8 cellular contexts compared by ENCODE assay signal in genomic region chr19:38736036-38736412, GRCh38. TPM values are rescaled to one million over a fixed set of nuclear protein-coding genes. Genes with fewer than 3 reads are reported as not detected.
DNase-seq lines count a peak whose midpoint lies in the region; ATAC-seq, FAIRE-seq and TF ChIP-seq lines count a peak whose summit lies in the region.

No MANE protein-coding gene starts in this region.

- peaks cover 0 to 15% (median 10%) of the 10 kb centered on the region in 4 experiments; a peak in 6 of 7 replicates for H3K4me1 ChIP-seq in H1 (replicated peaks in 1 of 4; ENCODE audit: control insufficient read depth in 3 of 4, insufficient read depth in 4 of 4, low read length in 3 of 4)
- H3K4me1 ChIP-seq in transverse colon: peaks cover 4 to 48% (median 38%) of the 10 kb centered on the region in 4 donors

- no peak for TF ChIP-seq RAD21 in H1 (IDR thresholded peaks at IDR 0.05 in 1 of 2, conservative IDR thresholded peaks at IDR 0.05 in 1 of 2; ENCODE audit: low read depth in 2 of 2, low read length in 2 of 2)

- FAIRE-seq in H1 (lab: Jason Lieb, UNC): no peak

- no peak overlapping the region for H3K9ac ChIP-seq in H1 (replicated peaks in 1 of 4; ENCODE audit: extremely low read depth in 1 of 4, low read depth in 3 of 4, low read length in 3 of 4)

- peaks cover 2% of the 10 kb centered on the region for H3K79me1 ChIP-seq in H1 (ENCODE audit: low read depth, low read length)

- peaks cover 0 to 3% (median 0%) of the 10 kb centered on the region in 5 donors for H3K27me3 Mint-ChIP-seq in naive thymus-derived CD8-positive, alpha-beta T cell

- in situ Hi-C loops in transverse colon (cut with MboI; ENCODE audit: low pct_ligation_motif_present in 1 of 4, low pct_unique_long_range_greater_than_20kb in 1 of 4, low sequenced_read_pairs in 3 of 4): no loop called here

- H3K27me3 ChIP-seq in AG04450 (ENCODE audit: control insufficient read depth, insufficient read depth, low read length): peaks cover 3% of the 10 kb centered on the region
- H3K27me3 ChIP-seq in H1 (replicated peaks in 1 of 4; ENCODE audit: control insufficient read depth in 3 of 4, extremely low read depth in 1 of 4, insufficient read depth in 3 of 4, low read length in 3 of 4): peaks cover 4 to 16% (median 13%) of the 10 kb centered on the region in 4 experiments
- H3K27me3 ChIP-seq in transverse colon: no peaks in the 10 kb centered on the region

- no peak overlapping the region for H4K91ac ChIP-seq in H1 (replicated peaks; ENCODE audit: insufficient read length, low read length)

- CTCF ChIA-PET in AG04450 (lab: Charles Lee): no interaction called here
- CTCF ChIA-PET in H1 (lab: Charles Lee; ENCODE audit: partially characterized antibody): interaction anchor here (2.0 kb wide), 1 partner anchor 10 kb away, joined by 4 read pairs; no protein-coding TSS in a partner anchor

- H3K4me2 ChIP-seq in H1 (ENCODE audit: insufficient read depth in 1 of 2, low read depth in 2 of 2, low read length in 2 of 2): peak overlapping the region; percentile 65 to 73

- H3K9me3 ChIP-seq in AG04450 (ENCODE audit: control insufficient read depth, insufficient read depth, low read length): no peaks in the 10 kb centered on the region; the same call in 1 of the 2 replicates
- H3K9me3 ChIP-seq in H1 (ENCODE audit: insufficient read depth in 2 of 2, low read depth in 1 of 2, low read length in 1 of 2): peaks cover 0 to 3% of the 10 kb centered on the region in 2 experiments; a peak in 1 of 4 replicates
- H3K9me3 ChIP-seq in transverse colon: no peaks in the 10 kb centered on the region

- H3K4ac ChIP-seq in H1 (replicated peaks; ENCODE audit: insufficient read length, low read depth, low read length): no peak overlapping the region

- intact Hi-C loops in transverse colon (cut with DNase I; ENCODE audit: low total_unique reads): no loop called here

- no peaks in the 10 kb centered on the region for H3K9me3 Mint-ChIP-seq in naive thymus-derived CD8-positive, alpha-beta T cell

- H3K14ac ChIP-seq in H1 (ENCODE audit: insufficient read length): no peak overlapping the region

- H4K8ac ChIP-seq in H1 (ENCODE audit: extremely low read depth, insufficient read depth, low read length): peak overlapping the region; percentile 88; the same call in 1 of the 2 replicates

- no peak for TF ChIP-seq CTCF in AG04450 (IDR thresholded peaks at IDR 0.05; ENCODE audit: low read depth, low read length)
- TF ChIP-seq CTCF in H1 (IDR thresholded peaks at IDR 0.05; ENCODE audit: control extremely low read depth in 1 of 3, insufficient read depth in 1 of 3, low read depth in 1 of 3, low read length in 3 of 3): no peak
- no peak for TF ChIP-seq CTCF in transverse colon (IDR thresholded peaks at IDR 0.05)

- H3K4me3 Mint-ChIP-seq in naive thymus-derived CD8-positive, alpha-beta T cell: peak overlapping the region in 6 of 10 donors; percentile 34 to 71 (median 63)

- DNase-seq in AG04450 (ENCODE audit: low read depth, low spot score) (no peak), HT-29 (ENCODE audit: low spot score) (peak; percentile 83), H1 (ENCODE audit: low read depth in 1 of 2, low spot score in 2 of 2) (peak in 1 of 2 experiments; percentile 77), transverse colon (peak; percentile 69), NCI-H1694 treated with DMSO at 0.1 percent for 48 hours (lab: John Stamatoyannopoulos, UW) (no peak), cerebellar cortex (ENCODE audit: low spot score) (no peak)
- DNase-seq in activated CD4-positive, alpha-beta T cell treated with anti-CD3 and anti-CD28 coated beads for 48 hours: peak; percentile 73
- peak; percentile 39 to 77 (median 46) for DNase-seq in naive thymus-derived CD8-positive, alpha-beta T cell

- no peak overlapping the region for H3K56ac ChIP-seq in H1 (replicated peaks; ENCODE audit: insufficient read length, low read depth, low read length)

- POLR2A ChIA-PET in AG04450 (lab: Yijun Ruan, JAX) (no interaction called here), H1 (lab: Charles Lee; ENCODE audit: partially characterized antibody) (interaction anchor here (0.7 to 1.6 kb wide), 4 partner anchors 33 to 113 kb away, joined by 3 to 6 read pairs (median 3); no protein-coding TSS in a partner anchor)
- POLR2A ChIA-PET in naive thymus-derived CD8-positive, alpha-beta T cell (lab: Charles Lee): no interaction called here

- H2BK5ac ChIP-seq in H1 (ENCODE audit: low read depth, low read length): no peak overlapping the region

- no peaks in the 10 kb centered on the region for H3K79me2 ChIP-seq in H1 (ENCODE audit: control insufficient read depth in 1 of 2, insufficient read depth in 2 of 2, low read length in 2 of 2)

- H3K18ac ChIP-seq in H1 (ENCODE audit: extremely low read depth, low read length): no peak overlapping the region

- H3K4me3 ChIP-seq in AG04450 (ENCODE audit: low read depth, low read length): peak overlapping the region; percentile 47
- H3K4me3 ChIP-seq in H1 (ENCODE audit: extremely low read depth in 1 of 4, insufficient read depth in 2 of 4, low read depth in 3 of 4, low read length in 4 of 4): peak overlapping the region; percentile 31 to 63 (median 38); a peak in 7 of 8 replicates
- peak overlapping the region; percentile 12 to 48 (median 36) for H3K4me3 ChIP-seq in transverse colon

- no peak overlapping the region for H2BK15ac ChIP-seq in H1 (ENCODE audit: low read length)

- H3K23me2 ChIP-seq in H1 (ENCODE audit: low read depth, low read length): peaks cover 10% of the 10 kb centered on the region; the same call in 1 of the 2 replicates

- TF ChIP-seq POLR2A in H1 (IDR thresholded peaks at IDR 0.05; ENCODE audit: control extremely low read depth in 1 of 2, low read depth in 2 of 2, low read length in 2 of 2) (no peak), transverse colon (IDR thresholded peaks at IDR 0.05) (peak; percentile 20)

- WGBS in H1 (ENCODE audit: extremely low coverage in 1 of 2, insufficient coverage in 1 of 2, insufficient read length in 1 of 2, insufficient replicate concordance in 2 of 2, low coverage in 1 of 2, low lambda C conversion rate in 2 of 2, missing lambda C conversion rate in 1 of 2), 2 experiments: 11% methylated on average over 25 of the region's 42 CpGs; no CpG with 5 or more reads in 1 of the 2 experiments
- WGBS in transverse colon (ENCODE audit: low coverage in 1 of 2), 2 donors: 3% methylated on average over 21 of the region's 42 CpGs; no CpG with 5 or more reads in 1 of the 2 donors

- peaks cover 17 to 65% (median 48%) of the 10 kb centered on the region in 4 donors for H3K4me1 Mint-ChIP-seq in naive thymus-derived CD8-positive, alpha-beta T cell

- peak; percentile 35 to 61 for ATAC-seq in naive thymus-derived CD8-positive, alpha-beta T cell

- peak overlapping the region in 3 of 10 donors; percentile 72 to 90 (median 82) for H3K27ac Mint-ChIP-seq in naive thymus-derived CD8-positive, alpha-beta T cell

- H4K5ac ChIP-seq in H1 (ENCODE audit: insufficient read length, low read depth, low read length): no peak overlapping the region

- H2AFZ ChIP-seq in H1 (ENCODE audit: low read length): no peak overlapping the region

- no peak for TF ChIP-seq EP300 in H1 (IDR thresholded peaks at IDR 0.05; ENCODE audit: borderline replicate concordance in 1 of 2, low read depth in 2 of 2, low read length in 2 of 2)
- no peak for TF ChIP-seq EP300 in transverse colon (IDR thresholded peaks at IDR 0.05; ENCODE audit: low read depth)

- H4K20me1 ChIP-seq in H1 (replicated peaks in 1 of 2; ENCODE audit: control insufficient read depth in 1 of 2, insufficient read depth in 2 of 2, low read length in 2 of 2): peaks cover 2 to 8% of the 10 kb centered on the region in 2 experiments

- no peak overlapping the region for H2BK12ac ChIP-seq in H1 (ENCODE audit: low read depth, low read length)

- no peak overlapping the region for H2AK5ac ChIP-seq in H1 (ENCODE audit: low read depth, low read length)

- H3K36me3 Mint-ChIP-seq in naive thymus-derived CD8-positive, alpha-beta T cell: no peaks in the 10 kb centered on the region

- no peak overlapping the region for H2BK20ac ChIP-seq in H1 (ENCODE audit: low read length)

- peaks cover under 1 to 9% (median 4%) of the 10 kb centered on the region in 4 experiments; a peak in 5 of 8 replicates for H3K36me3 ChIP-seq in H1 (ENCODE audit: control insufficient read depth in 2 of 4, insufficient read depth in 4 of 4, low read length in 3 of 4)
- H3K36me3 ChIP-seq in transverse colon: no peaks in the 10 kb centered on the region

- no peak overlapping the region for H2BK120ac ChIP-seq in H1 (replicated peaks; ENCODE audit: low read depth, low read length)

- H3K27ac ChIP-seq in AG04450 (ENCODE audit: low read depth, low read length) (no peak overlapping the region), H1 (ENCODE audit: low read depth, low read length) (no peak overlapping the region), transverse colon (peak overlapping the region; percentile 43 to 81 (median 70))

- H3K23ac ChIP-seq in H1 (ENCODE audit: insufficient read length): no peak overlapping the region

RNA-seq across cellular contexts. Expression of gene CAPN12, which starts 8.2 kb away (rescaled TPM):
- polyA plus RNA-seq in AG04450 (2011; rRNA removed) (0.66 and 0.69 TPM in 2 replicates), H1 (2011; rRNA removed) (20.0 and 25.9 TPM in 2 replicates)
- not detected in 2 replicates for polyA minus RNA-seq in AG04450 (2011; rRNA and poly(A)+ RNA removed)
- 50.6 and 53.9 TPM in 2 replicates for total RNA-seq in HT-29 (2014; rRNA removed; shearing (Covaris generic))
- total RNA-seq in H1 (2021; fragmentation: NEBNext Ultra II Directional; extraction: Animal tissue kit (Norgen Biotek cat#: 25700)): 7.9 and 8.8 TPM in 2 replicates
- 16.5 TPM for polyA plus RNA-seq in H1 (2011; cell fraction: cytosol; rRNA removed)
- 58.9 TPM for polyA plus RNA-seq in H1 (2011; cell fraction: nucleus; rRNA removed)
- polyA plus RNA-seq in H1 (2012, experiment 1 of 2): 4.8 to 13.3 TPM (median 8.3 TPM) in 4 replicates
- polyA plus RNA-seq in H1 (2012, experiment 2 of 2): 4.3 TPM
- 13.2 TPM for polyA plus RNA-seq in H1 (2013, experiment 1 of 2)
- polyA plus RNA-seq in H1 (2013, experiment 2 of 2): 11.1 TPM
- polyA minus RNA-seq in H1 (2011; rRNA and poly(A)+ RNA removed): 3.7 and 5.0 TPM in 2 replicates
- polyA minus RNA-seq in H1 (2011; cell fraction: cytosol; rRNA and poly(A)+ RNA removed): 6.4 TPM
- polyA minus RNA-seq in H1 (2011; cell fraction: nucleus; rRNA and poly(A)+ RNA removed): 10.9 TPM
- total RNA-seq in naive thymus-derived CD8-positive, alpha-beta T cell: 1 to 10 TPM; 8.2 TPM
- 1 to 10 TPM; 2.0 to 6.2 (median 4.6) TPM for polyA plus RNA-seq in naive thymus-derived CD8-positive, alpha-beta T cell
- total RNA-seq in transverse colon: 10 to 100 TPM in 2 of 4 donors, 1 to 10 TPM in 1, not detected in 1; 2.6 to 44.8 (median 14.4) TPM

RNA-seq across cellular contexts. Expression of gene LGALS7, which starts 37.3 kb away (rescaled TPM):
- polyA plus RNA-seq in AG04450 (2011; rRNA removed): not detected in 2 replicates
- not detected in 2 replicates for polyA minus RNA-seq in AG04450 (2011; rRNA and poly(A)+ RNA removed)
- total RNA-seq in HT-29 (2014; rRNA removed; shearing (Covaris generic)): 1.5 TPM in 1 of 2 replicates, not detected in the other
- not detected in 2 replicates for total RNA-seq in H1 (2021; fragmentation: NEBNext Ultra II Directional; extraction: Animal tissue kit (Norgen Biotek cat#: 25700))
- polyA plus RNA-seq in H1 (2011; rRNA removed): 0.32 and 1.2 TPM in 2 replicates
- 0.19 TPM for polyA plus RNA-seq in H1 (2011; cell fraction: cytosol; rRNA removed)
- polyA plus RNA-seq in H1 (2011; cell fraction: nucleus; rRNA removed): 0.44 TPM
- not detected in 4 replicates for polyA plus RNA-seq in H1 (2012, experiment 1 of 2)
- polyA plus RNA-seq in H1 (2012, experiment 2 of 2): not detected
- polyA plus RNA-seq in H1 (2013, experiment 1 of 2): 0.12 TPM
- not detected for polyA plus RNA-seq in H1 (2013, experiment 2 of 2)
- polyA minus RNA-seq in H1 (2011; rRNA and poly(A)+ RNA removed): not detected in 2 replicates
- polyA minus RNA-seq in H1 (2011; cell fraction: cytosol; rRNA and poly(A)+ RNA removed): not detected
- polyA minus RNA-seq in H1 (2011; cell fraction: nucleus; rRNA and poly(A)+ RNA removed): not detected
- total RNA-seq in naive thymus-derived CD8-positive, alpha-beta T cell: not detected
- not detected for polyA plus RNA-seq in naive thymus-derived CD8-positive, alpha-beta T cell
- total RNA-seq in transverse colon: not detected

RNA-seq across cellular contexts. Expression of gene LGALS7B, which starts 53.0 kb away (rescaled TPM):
- polyA plus RNA-seq in AG04450 (2011; rRNA removed) (not detected in 2 replicates), H1 (2011; rRNA removed) (3.6 and 6.2 TPM in 2 replicates)
- polyA minus RNA-seq in AG04450 (2011; rRNA and poly(A)+ RNA removed): not detected in 2 replicates
- total RNA-seq in HT-29 (2014; rRNA removed; shearing (Covaris generic)): 6.0 TPM in 1 of 2 replicates, not detected in the other
- total RNA-seq in H1 (2021; fragmentation: NEBNext Ultra II Directional; extraction: Animal tissue kit (Norgen Biotek cat#: 25700)): not detected in 2 replicates
- 4.2 TPM for polyA plus RNA-seq in H1 (2011; cell fraction: cytosol; rRNA removed)
- 1.9 TPM for polyA plus RNA-seq in H1 (2011; cell fraction: nucleus; rRNA removed)
- 1.1 to 2.9 TPM (median 1.6 TPM) in 4 replicates for polyA plus RNA-seq in H1 (2012, experiment 1 of 2)
- not detected for polyA plus RNA-seq in H1 (2012, experiment 2 of 2)
- 0.85 TPM for polyA plus RNA-seq in H1 (2013, experiment 1 of 2)
- 0.57 TPM for polyA plus RNA-seq in H1 (2013, experiment 2 of 2)
- not detected in 2 replicates for polyA minus RNA-seq in H1 (2011; rRNA and poly(A)+ RNA removed)
- not detected for polyA minus RNA-seq in H1 (2011; cell fraction: cytosol; rRNA and poly(A)+ RNA removed)
- polyA minus RNA-seq in H1 (2011; cell fraction: nucleus; rRNA and poly(A)+ RNA removed): not detected
- total RNA-seq in naive thymus-derived CD8-positive, alpha-beta T cell: not detected
- not detected for polyA plus RNA-seq in naive thymus-derived CD8-positive, alpha-beta T cell
- not detected for total RNA-seq in transverse colon

Comparison
In these comparisons a context has a peak if more than half of its experiments do, and no peak if none do; other contexts are left out.
1. DNase-seq: peak in HT-29 (single experiment), activated CD4-positive, alpha-beta T cell treated with anti-CD3 and anti-CD28 coated beads for 48 hours (single experiment), naive thymus-derived CD8-positive, alpha-beta T cell (10 of 10) and transverse colon (single experiment); none in AG04450 (single experiment), NCI-H1694 treated with DMSO at 0.1 percent for 48 hours (single experiment) and cerebellar cortex (single experiment).
2. H3K27ac ChIP-seq: peak in transverse colon (4 of 4); none in AG04450 (single experiment) and H1 (single experiment).
3. Peak in every context shown above with its lines, with median percentiles within 50 percentile points of each other: H3K4me3 ChIP-seq.